In genomic region chr9:118223111-118223510, GRCh38 we compare ENCODE assay signal across 19 cellular contexts.
A peak's percentile ranks its signal among the peaks of the same experiment; 100 is the strongest.
DNase-seq lines count a peak whose midpoint lies in the region; ATAC-seq and TF ChIP-seq lines count a peak whose summit lies in the region.
"Had no signal": no experiment of that assay in that cellular context is flagged by ENCODE, and none has a peak within 500 bp of the region (broad histone marks: within the 10 kb centered on the region; RNA-seq: fewer than 3 reads in every experiment).

No MANE protein-coding gene starts in this region.

- H3K79me2 ChIP-seq in neural progenitor cell (ENCODE audit: low read depth): no peaks in the 10 kb centered on the region

- no peaks in the 10 kb centered on the region for H3K36me3 Mint-ChIP-seq in neural progenitor cell
- H3K36me3 Mint-ChIP-seq: CD8-positive, alpha-beta T cell had no signal

- peak overlapping the region; percentile 71 for H3K27ac ChIP-seq in SJCRH30
- no peak overlapping the region for H3K27ac ChIP-seq in neural progenitor cell
- H3K27ac ChIP-seq in RWPE1: no peak overlapping the region
- H3K27ac ChIP-seq: 22Rv1; BLaER1 treated with 17β-estradiol and CSF1 and Interleukin-3, amounts not matched to agents 10 nM and 100 nM; C4-2B had no signal

- intact Hi-C loops in sciatic nerve (cut with DNase I): no loop called here

- H3K9ac ChIP-seq in neural progenitor cell: no peak overlapping the region
- H3K9ac ChIP-seq: BLaER1 treated with 17β-estradiol and CSF1 and Interleukin-3, amounts not matched to agents 10 nM and 100 nM had no signal

- no peak overlapping the region for H3K4me2 ChIP-seq in neural progenitor cell
- H3K4me2 ChIP-seq: A549; BLaER1 treated with 17β-estradiol and CSF1 and Interleukin-3, amounts not matched to agents 10 nM and 100 nM had no signal

- H3K27me3 Mint-ChIP-seq in neural progenitor cell (ENCODE audit: insufficient read depth, low read depth): no peaks in the 10 kb centered on the region
- H3K27me3 Mint-ChIP-seq: B cell; CD4-positive, alpha-beta T cell had no signal

- peak overlapping the region; percentile 6 for H2AFZ ChIP-seq in neural progenitor cell (replicated peaks)

- H3K9me3 ChIP-seq in SJCRH30 (replicated peaks): no peaks in the 10 kb centered on the region
- H3K9me3 ChIP-seq in neural progenitor cell (ENCODE audit: low read depth): no peaks in the 10 kb centered on the region
- H3K9me3 ChIP-seq: A549; BLaER1 treated with 17β-estradiol and CSF1 and Interleukin-3, amounts not matched to agents 10 nM and 100 nM; Caco-2 had no signal

- no peak for ATAC-seq in sciatic nerve
- ATAC-seq in HG03175 (IDR thresholded peaks at IDR 0.05; ENCODE audit: unreplicated experiment): no peak
- ATAC-seq: CD8-positive, alpha-beta T cell had no signal

- H3K4me3 ChIP-seq in SJCRH30 (peak overlapping the region; percentile 32), neural progenitor cell (no peak overlapping the region)
- H3K4me3 ChIP-seq: A549; BLaER1 treated with 17β-estradiol and CSF1 and Interleukin-3, amounts not matched to agents 10 nM and 100 nM had no signal

- CTCF ChIA-PET in RWPE1 (lab: Yijun Ruan, JAX): interaction anchor here (0.7 kb wide), 1 partner anchor 376 kb away, joined by 3 read pairs; no protein-coding TSS in a partner anchor

- no peaks in the 10 kb centered on the region for H3F3A ChIP-seq in neural progenitor cell (ENCODE audit: low read depth)

- no peaks in the 10 kb centered on the region for H3K27me3 ChIP-seq in SJCRH30
- no peaks in the 10 kb centered on the region for H3K27me3 ChIP-seq in neural progenitor cell
- H3K27me3 ChIP-seq: BLaER1 treated with 17β-estradiol and CSF1 and Interleukin-3, amounts not matched to agents 10 nM and 100 nM had no signal

- H4K20me1 ChIP-seq in neural progenitor cell (ENCODE audit: low read depth): no peaks in the 10 kb centered on the region
- H4K20me1 ChIP-seq: BLaER1 treated with 17β-estradiol and CSF1 and Interleukin-3, amounts not matched to agents 10 nM and 100 nM had no signal

- DNase-seq in DMS 273 (lab: John Stamatoyannopoulos, UW; ENCODE audit: unreplicated experiment) (peak; percentile 5), DMS 273 treated with DMSO at 0.1 percent for 48 hours (lab: John Stamatoyannopoulos, UW) (no peak), SJCRH30 (peak; percentile 63 to 70), neural progenitor cell (ENCODE audit: low spot score) (no peak), RWPE1 (ENCODE audit: low spot score) (no peak), sciatic nerve (ENCODE audit: low spot score) (no peak)
- DNase-seq: AML-193; Caco-2; Calu3; CD4-positive, alpha-beta T cell; CD8-positive, alpha-beta T cell; DMS79 treated with DMSO at 0.1 percent for 48 hours; GF-D8 had no signal

- H3K9me3 Mint-ChIP-seq in neural progenitor cell: no peaks in the 10 kb centered on the region
- H3K9me3 Mint-ChIP-seq: CD4-positive, alpha-beta T cell; CD8-positive, alpha-beta T cell had no signal

- H3K4me1 Mint-ChIP-seq in neural progenitor cell: no peaks in the 10 kb centered on the region
- H3K4me1 Mint-ChIP-seq: B cell had no signal

- no peak for TF ChIP-seq CTCF in neural progenitor cell (IDR thresholded peaks at IDR 0.05)
- TF ChIP-seq CTCF in RWPE1 (conservative IDR thresholded peaks at IDR 0.05; ENCODE audit: low read depth): no peak

- H3K36me3 ChIP-seq in SJCRH30 (no peaks in the 10 kb centered on the region), neural progenitor cell (no peaks in the 10 kb centered on the region)
- H3K36me3 ChIP-seq: BLaER1 treated with 17β-estradiol and CSF1 and Interleukin-3, amounts not matched to agents 10 nM and 100 nM had no signal

- H3K4me1 ChIP-seq in SJCRH30 (peaks cover 27% of the 10 kb centered on the region), neural progenitor cell (no peaks in the 10 kb centered on the region)
- H3K4me1 ChIP-seq: BLaER1 treated with 17β-estradiol and CSF1 and Interleukin-3, amounts not matched to agents 10 nM and 100 nM; Caco-2 had no signal

- no peak overlapping the region for H3K27ac Mint-ChIP-seq in neural progenitor cell
- H3K27ac Mint-ChIP-seq: B cell; CD4-positive, alpha-beta T cell; CD8-positive, alpha-beta T cell had no signal

- POLR2A ChIA-PET in RWPE1 (lab: Yijun Ruan, JAX; ENCODE audit: low non-redundant PET): interaction anchor here (0.7 kb wide), 1 partner anchor 1313 kb away, joined by 3 read pairs; no protein-coding TSS in a partner anchor

- H3K4me3 Mint-ChIP-seq in neural progenitor cell: no peak overlapping the region
- H3K4me3 Mint-ChIP-seq: B cell; CD4-positive, alpha-beta T cell; CD8-positive, alpha-beta T cell had no signal

Comparison
In these comparisons a context has a peak if more than half of its experiments do, and no peak if none do; other contexts are left out.
1. DNase-seq: peak in DMS 273 (single experiment) and SJCRH30 (2 of 2); none in DMS 273 treated with DMSO at 0.1 percent for 48 hours (single experiment), neural progenitor cell (single experiment), RWPE1 (single experiment) and sciatic nerve (single experiment).